17 cellular contexts compared by ENCODE assay signal in genomic region chr6:135686784-135687301, GRCh38.
DNase-seq lines count a peak whose midpoint lies in the region; ATAC-seq and TF ChIP-seq lines count a peak whose summit lies in the region.
"Had no signal": no experiment of that assay in that cellular context is flagged by ENCODE, and none has a peak within 500 bp of the region (broad histone marks: within the 10 kb centered on the region; RNA-seq: fewer than 3 reads in every experiment).

No MANE protein-coding gene starts in this region.

- H3K4me1 ChIP-seq in heart right ventricle (peaks cover 0 to 21% (median 13%) of the 10 kb centered on the region in 9 donors), subcutaneous abdominal adipose tissue (ENCODE audit: control insufficient read depth in 5 of 5, insufficient read depth in 5 of 5, low read length in 5 of 5) (peaks cover 5 to 20% (median 16%) of the 10 kb centered on the region in 5 donors), adrenal gland (replicated peaks in 1 of 2) (no peaks in the 10 kb centered on the region)
- H3K4me1 ChIP-seq: A549 had no signal

- no peaks in the 10 kb centered on the region for H3K36me3 Mint-ChIP-seq in natural killer cell treated with Interleukin-12 subunit alpha and Interleukin-12 subunit beta and Interleukin-15 and Interleukin-18, amount 100 ng/mL, for 72 hours
- H3K36me3 Mint-ChIP-seq: activated naive CD8-positive, alpha-beta T cell had no signal

- peak overlapping the region in 1 of 5 donors; percentile 37 for H3K9ac ChIP-seq in subcutaneous abdominal adipose tissue (ENCODE audit: low read length in 5 of 5)

- H3K4me1 Mint-ChIP-seq in natural killer cell treated with Interleukin-12 subunit alpha and Interleukin-12 subunit beta and Interleukin-15 and Interleukin-18, amount 100 ng/mL, for 72 hours (ENCODE audit: low read depth in 2 of 2), result peaks cover 0 to 2% of the 10 kb centered on the region in 2 donors

- H3K4me3 ChIP-seq in heart right ventricle (no peak overlapping the region), subcutaneous abdominal adipose tissue (ENCODE audit: low read depth in 1 of 5, low read length in 5 of 5) (peak overlapping the region in 1 of 5 donors; percentile 2), adrenal gland (no peak overlapping the region)
- H3K4me3 ChIP-seq: A549 had no signal

- H3K27me3 ChIP-seq in heart right ventricle (no peaks in the 10 kb centered on the region), subcutaneous abdominal adipose tissue (ENCODE audit: control insufficient read depth in 5 of 5, insufficient read depth in 4 of 5, low read length in 5 of 5) (no peaks in the 10 kb centered on the region), adrenal gland (no peaks in the 10 kb centered on the region)

- H3K9me3 ChIP-seq in heart right ventricle (no peaks in the 10 kb centered on the region), subcutaneous abdominal adipose tissue (ENCODE audit: control insufficient read depth in 5 of 5, low read length in 5 of 5) (no peaks in the 10 kb centered on the region), adrenal gland (replicated peaks in 1 of 3) (no peaks in the 10 kb centered on the region)
- H3K9me3 ChIP-seq: A549 had no signal

- ATAC-seq in heart right ventricle (peak in 7 of 8 donors; percentile 37 to 91 (median 77)), GM18505 (IDR thresholded peaks at IDR 0.05; ENCODE audit: unreplicated experiment) (no peak)
- ATAC-seq in natural killer cell treated with Interleukin-12 subunit alpha and Interleukin-12 subunit beta and Interleukin-15 and Interleukin-18, amount 100 ng/mL, for 72 hours, result no peak
- ATAC-seq: A549; stimulated activated naive CD8-positive, alpha-beta T cell treated with anti-CD3 and anti-CD28 coated beads, Interleukin-15, amount 100 ng/mL, for 72 hours had no signal

- no peaks in the 10 kb centered on the region for H3K9me3 Mint-ChIP-seq in natural killer cell treated with Interleukin-12 subunit alpha and Interleukin-12 subunit beta and Interleukin-15 and Interleukin-18, amount 100 ng/mL, for 72 hours
- H3K9me3 Mint-ChIP-seq: stimulated activated naive CD8-positive, alpha-beta T cell treated with anti-CD3 and anti-CD28 coated beads, Interleukin-15, amount 100 ng/mL, for 72 hours had no signal

- H3K4me3 Mint-ChIP-seq in natural killer cell treated with Interleukin-12 subunit alpha and Interleukin-12 subunit beta and Interleukin-15 and Interleukin-18, amount 100 ng/mL, for 72 hours, result no peak overlapping the region
- H3K4me3 Mint-ChIP-seq: activated naive CD8-positive, alpha-beta T cell; neural crest cell; stimulated activated naive CD8-positive, alpha-beta T cell treated with anti-CD3 and anti-CD28 coated beads, Interleukin-15, amount 100 ng/mL, for 72 hours had no signal

- H3K27ac Mint-ChIP-seq in natural killer cell treated with Interleukin-12 subunit alpha and Interleukin-12 subunit beta and Interleukin-15 and Interleukin-18, amount 100 ng/mL, for 72 hours, result no peak overlapping the region
- H3K27ac Mint-ChIP-seq: activated naive CD8-positive, alpha-beta T cell; stimulated activated naive CD8-positive, alpha-beta T cell treated with anti-CD3 and anti-CD28 coated beads, Interleukin-15, amount 100 ng/mL, for 72 hours had no signal

- DNase-seq in SKM-1 treated with dmso at 0.1 percent for 144 hours (lab: John Stamatoyannopoulos, UW; ENCODE audit: unreplicated experiment) (peak; percentile 21), SKM-1 (lab: John Stamatoyannopoulos, UW; ENCODE audit: unreplicated experiment) (no peak), amniotic epithelial cell (ENCODE audit: low read depth) (peak; percentile 77), heart right ventricle (no peak), adrenal gland (no peak)
- DNase-seq in natural killer cell treated with Interleukin-12 subunit alpha and Interleukin-12 subunit beta and Interleukin-15 and Interleukin-18, amount 100 ng/mL, for 72 hours (ENCODE audit: low spot score), result no peak
- DNase-seq: effector CD8-positive, alpha-beta T cell; NCI-H1105 treated with DMSO at 0.1 percent for 48 hours; NCI-H748 treated with DMSO at 0.1 percent for 48 hours; stimulated activated CD4-positive, alpha-beta T cell treated with anti-CD3 and anti-CD28 coated beads, Interleukin-4, amount 100 ng/mL, for 1 hour; stimulated activated naive CD8-positive, alpha-beta T cell treated with anti-CD3 and anti-CD28 coated beads, Interleukin-15, amount 100 ng/mL, for 72 hours; T-helper 2 cell had no signal

- TF ChIP-seq POLR2A in adrenal gland (IDR thresholded peaks at IDR 0.05) (no peak), GM18505 (IDR thresholded peaks at IDR 0.05; ENCODE audit: borderline replicate concordance, extremely low read depth, insufficient read depth, insufficient read length) (no peak)

- 33 to 53% methylated on average over 2 of the region's 2 CpGs for WGBS in heart right ventricle, 2 donors
- WGBS in adrenal gland, 4 donors, result 54 to 65% (median 59%) methylated on average over 2 of the region's 2 CpGs

- intact Hi-C loops in heart right ventricle (cut with DNase I), result loop anchor here in 1 of 10 donors (10.0 kb wide), 1 partner anchor 538 kb away; no protein-coding TSS in a partner anchor
- intact Hi-C loops in adrenal gland (cut with DNase I), result no loop called here

- peaks cover 9 to 10% of the 10 kb centered on the region in 2 donors for H3K27me3 Mint-ChIP-seq in natural killer cell treated with Interleukin-12 subunit alpha and Interleukin-12 subunit beta and Interleukin-15 and Interleukin-18, amount 100 ng/mL, for 72 hours
- H3K27me3 Mint-ChIP-seq: activated naive CD8-positive, alpha-beta T cell had no signal

- peak overlapping the region; percentile 7 to 69 (median 53) for H3K27ac ChIP-seq in heart right ventricle
- H3K27ac ChIP-seq in subcutaneous abdominal adipose tissue (ENCODE audit: low read depth, low read length), result peak overlapping the region; percentile 22
- H3K27ac ChIP-seq in adrenal gland, result peak overlapping the region in 1 of 5 donors; percentile 27
- H3K27ac ChIP-seq: A549 had no signal

- H3K36me3 ChIP-seq in heart right ventricle (no peaks in the 10 kb centered on the region), subcutaneous abdominal adipose tissue (ENCODE audit: control insufficient read depth in 5 of 5, insufficient read depth in 5 of 5, low read length in 5 of 5) (no peaks in the 10 kb centered on the region), adrenal gland (replicated peaks in 1 of 2) (no peaks in the 10 kb centered on the region)

- TF ChIP-seq CTCF in heart right ventricle (IDR thresholded peaks at IDR 0.05) (no peak), adrenal gland (IDR thresholded peaks at IDR 0.05) (no peak)

Comparison
In these comparisons a context has a peak if more than half of its experiments do, and no peak if none do; other contexts are left out.
1. DNase-seq: peak in SKM-1 treated with dmso at 0.1 percent for 144 hours (single experiment) and amniotic epithelial cell (single experiment); none in SKM-1 (single experiment), heart right ventricle (0 of 2), natural killer cell treated with Interleukin-12 subunit alpha and Interleukin-12 subunit beta and Interleukin-15 and Interleukin-18, amount 100 ng/mL, for 72 hours (single experiment) and adrenal gland (0 of 7).
2. ATAC-seq: peak in heart right ventricle (7 of 8); none in natural killer cell treated with Interleukin-12 subunit alpha and Interleukin-12 subunit beta and Interleukin-15 and Interleukin-18, amount 100 ng/mL, for 72 hours (0 of 2) and GM18505 (single experiment).